In genomic region chr16:89661215-89661614, GRCh38 we compare ENCODE assay signal across 15 cellular contexts. TPM values are rescaled to one million over a fixed set of nuclear protein-coding genes. Genes with fewer than 3 reads are reported as not detected.
A peak's percentile ranks its signal among the peaks of the same experiment; 100 is the strongest.
DNase-seq lines count a peak whose midpoint lies in the region; TF ChIP-seq lines count a peak whose summit lies in the region.
"Had no signal": no experiment of that assay in that cellular context is flagged by ENCODE, and none has a peak within 500 bp of the region (broad histone marks: within the 10 kb centered on the region; RNA-seq: fewer than 3 reads in every experiment).

No MANE protein-coding gene starts in this region.

- no peak overlapping the region for H3K27ac Mint-ChIP-seq in T-helper 2 cell treated with Interferon-gamma antibody and Interleukin-4, amounts not matched to agents 5 μg/mL and 100 μg/mL, for 36 hours
- H3K27ac Mint-ChIP-seq in brain (peak overlapping the region in 1 of 5 experiments; percentile 14), nephron (no peak overlapping the region), type B pancreatic cell (no peak overlapping the region)
- H3K27ac Mint-ChIP-seq: GM23338 had no signal

- H3K9me3 Mint-ChIP-seq in T-helper 2 cell treated with Interferon-gamma antibody and Interleukin-4, amounts not matched to agents 5 μg/mL and 100 μg/mL, for 36 hours = no peaks in the 10 kb centered on the region
- peaks cover 0 to 10% (median 0%) of the 10 kb centered on the region in 5 experiments for H3K9me3 Mint-ChIP-seq in brain
- H3K9me3 Mint-ChIP-seq in nephron = peaks cover 6% of the 10 kb centered on the region
- H3K9me3 Mint-ChIP-seq in type B pancreatic cell = no peaks in the 10 kb centered on the region

- H3K27me3 Mint-ChIP-seq in T-helper 2 cell treated with Interferon-gamma antibody and Interleukin-4, amounts not matched to agents 5 μg/mL and 100 μg/mL, for 36 hours (ENCODE audit: low read depth) = no peaks in the 10 kb centered on the region
- H3K27me3 Mint-ChIP-seq in brain (peaks cover 2% of the 10 kb centered on the region), nephron (ENCODE audit: low read depth) (no peaks in the 10 kb centered on the region), type B pancreatic cell (no peaks in the 10 kb centered on the region)

- H3K4me3 Mint-ChIP-seq in T-helper 2 cell treated with Interferon-gamma antibody and Interleukin-4, amounts not matched to agents 5 μg/mL and 100 μg/mL, for 36 hours = peak overlapping the region; percentile 27
- peak overlapping the region in 3 of 5 experiments; percentile 25 to 83 (median 26) for H3K4me3 Mint-ChIP-seq in brain
- peak overlapping the region; percentile 68 to 73 (median 71) for H3K4me3 Mint-ChIP-seq in nephron
- peak overlapping the region; percentile 24 for H3K4me3 Mint-ChIP-seq in type B pancreatic cell
- H3K4me3 Mint-ChIP-seq: GM23338 had no signal

- peaks cover 52% of the 10 kb centered on the region for H3K36me3 Mint-ChIP-seq in T-helper 2 cell treated with Interferon-gamma antibody and Interleukin-4, amounts not matched to agents 5 μg/mL and 100 μg/mL, for 36 hours (ENCODE audit: low read depth)
- H3K36me3 Mint-ChIP-seq in brain (peaks cover 62% of the 10 kb centered on the region), nephron (ENCODE audit: low read depth) (peaks cover 69% of the 10 kb centered on the region), type B pancreatic cell (peaks cover 34% of the 10 kb centered on the region)

- peaks cover 20% of the 10 kb centered on the region for H3K4me1 Mint-ChIP-seq in T-helper 2 cell treated with Interferon-gamma antibody and Interleukin-4, amounts not matched to agents 5 μg/mL and 100 μg/mL, for 36 hours (ENCODE audit: low read depth)
- H3K4me1 Mint-ChIP-seq in brain = peaks cover 21% of the 10 kb centered on the region
- H3K4me1 Mint-ChIP-seq in nephron = peaks cover 11% of the 10 kb centered on the region
- peaks cover 7% of the 10 kb centered on the region for H3K4me1 Mint-ChIP-seq in type B pancreatic cell (ENCODE audit: unreplicated experiment)

- DNase-seq in T-helper 2 cell treated with Interferon-gamma antibody and Interleukin-4, amounts not matched to agents 5 μg/mL and 100 μg/mL, for 36 hours (ENCODE audit: low spot score) = no peak
- DNase-seq in T-helper 2 cell = no peak
- DNase-seq in type B pancreatic cell (ENCODE audit: extremely low spot score, unreplicated experiment) = no peak
- no peak for DNase-seq in inferior parietal cortex (ENCODE audit: extremely low spot score)
- DNase-seq in Kasumi-1 (lab: John Stamatoyannopoulos, UW) = no peak
- DNase-seq in cerebellar cortex (ENCODE audit: low spot score) = no peak
- DNase-seq: 8988T, AML-193, DMS153, DMS79 treated with DMSO at 0.1 percent for 48 hours, EL, H7 had no signal

- no peak for TF ChIP-seq CTCF in brain (conservative IDR thresholded peaks at IDR 0.05)
- TF ChIP-seq CTCF in nephron (IDR thresholded peaks at IDR 0.05; ENCODE audit: unreplicated experiment in 3 of 3) = no peak
- no peak for TF ChIP-seq CTCF in type B pancreatic cell (conservative IDR thresholded peaks at IDR 0.05)

RNA-seq across cellular contexts. Expression of gene SPATA33, which starts 3.6 kb away (rescaled TPM):
- 37.2 TPM for polyA plus RNA-seq in brain (ENCODE audit: insufficient read depth, low read depth, low replicate concordance)
- 11.7 and 23.2 TPM in 2 replicates for total RNA-seq in type B pancreatic cell (ENCODE audit: low replicate concordance)

RNA-seq across cellular contexts. Expression of gene CHMP1A, which starts 3.7 kb away (rescaled TPM):
- 100 TPM for polyA plus RNA-seq in brain (ENCODE audit: insufficient read depth, low read depth, low replicate concordance)
- 93.4 and 104 TPM in 2 replicates for total RNA-seq in type B pancreatic cell (ENCODE audit: low replicate concordance)

RNA-seq across cellular contexts. Expression of gene CDK10, which starts 25.3 kb away (rescaled TPM):
- 34.8 TPM for polyA plus RNA-seq in brain (ENCODE audit: insufficient read depth, low read depth, low replicate concordance)
- total RNA-seq in type B pancreatic cell (ENCODE audit: low replicate concordance) = 104 and 132 TPM in 2 replicates

RNA-seq across cellular contexts. Expression of gene SPATA2L, which starts 40.3 kb away (rescaled TPM):
- 14.3 TPM for polyA plus RNA-seq in brain (ENCODE audit: insufficient read depth, low read depth, low replicate concordance)
- total RNA-seq in type B pancreatic cell (ENCODE audit: low replicate concordance) = 12.6 and 18.5 TPM in 2 replicates

RNA-seq across cellular contexts. Expression of gene DPEP1, which starts 47.8 kb away (rescaled TPM):
- 0.59 TPM for polyA plus RNA-seq in brain (ENCODE audit: insufficient read depth, low read depth, low replicate concordance)
- total RNA-seq in type B pancreatic cell (ENCODE audit: low replicate concordance) = 13.4 and 16.7 TPM in 2 replicates
